8 cellular contexts compared by ENCODE assay signal in the genomic region with DNA sequence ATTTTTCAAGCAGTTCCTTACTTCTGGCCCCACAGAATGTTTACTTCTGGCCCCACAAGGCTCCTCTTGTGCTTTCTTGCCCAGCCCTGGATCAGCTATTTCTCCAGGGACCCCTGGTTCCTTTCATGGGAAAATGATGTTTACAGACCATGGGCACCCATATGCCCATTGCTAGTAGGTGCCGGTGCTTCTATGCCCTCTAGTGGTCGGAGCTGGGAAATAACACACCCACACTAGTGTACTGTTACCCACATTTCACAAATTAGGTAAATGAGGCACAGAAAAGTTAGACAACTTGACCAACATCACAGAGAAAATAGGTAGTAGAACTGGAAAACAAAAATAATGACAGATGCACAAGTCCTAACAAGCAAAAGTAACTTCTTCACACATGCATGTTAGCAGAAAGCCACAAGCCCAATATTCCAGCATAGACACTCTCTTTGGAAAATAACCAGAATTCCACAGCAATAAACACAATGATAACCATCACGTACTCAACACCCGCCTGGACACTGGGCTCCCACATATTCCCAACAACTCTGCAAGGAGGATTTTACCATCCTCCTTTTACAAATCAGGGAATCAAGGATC. TPM values are rescaled to one million over a fixed set of nuclear protein-coding genes. Genes with fewer than 3 reads are reported as not detected.
DNase-seq lines count a peak whose midpoint lies in the region; ATAC-seq, FAIRE-seq and TF ChIP-seq lines count a peak whose summit lies in the region.

No MANE protein-coding gene starts in this region.

- H3K79me2 ChIP-seq in MM.1S (ENCODE audit: low read length) (no peaks in the 10 kb centered on the region), K562 (ENCODE audit: control insufficient read depth, insufficient read depth, low read length) (no peaks in the 10 kb centered on the region)

- no TSS peak for BruUV-seq in K562 (replicated peaks; lab: Mats Ljungman, UMichigan)

- H3K36me3 ChIP-seq in MM.1S (replicated peaks; ENCODE audit: insufficient read depth, low read length) (no peaks in the 10 kb centered on the region), K562 (ENCODE audit: control insufficient read depth, insufficient read depth, low read length) (no peaks in the 10 kb centered on the region), left lung (no peaks in the 10 kb centered on the region)

- intact Hi-C loops in K562 (cut with micrococcal nuclease) (loop anchor here (1.0 kb wide), 2 partner anchors 31 to 67 kb away; no protein-coding TSS in a partner anchor), left lung (cut with DNase I) (no loop called here)

- H2AFZ ChIP-seq in MM.1S (ENCODE audit: low read length) (no peak overlapping the region), K562 (ENCODE audit: low read depth, low read length) (no peak overlapping the region)

- ATAC-seq in K562 (peak; percentile 95), left lung (peak; percentile 59), GM18505 (IDR thresholded peaks at IDR 0.05; ENCODE audit: unreplicated experiment) (no peak)

- TF ChIP-seq CTCF in MM.1S (IDR thresholded peaks at IDR 0.05; ENCODE audit: low read length), result peak; percentile 78
- peak; percentile 57 to 84 (median 59) for TF ChIP-seq CTCF in K562 (IDR thresholded peaks at IDR 0.05 in 2 of 3, conservative IDR thresholded peaks at IDR 0.05 in 1 of 3; ENCODE audit: insufficient read depth in 2 of 3, low read depth in 1 of 3, low read length in 3 of 3)
- TF ChIP-seq CTCF in left lung (IDR thresholded peaks at IDR 0.05), result peak; percentile 51 to 66

- DNase-seq in ELR (ENCODE audit: low read depth) (peak; percentile 55), MM.1S (peak; percentile 60), UCSD-AML1 (lab: John Stamatoyannopoulos, UW; ENCODE audit: unreplicated experiment) (peak; percentile 30), K562 (ENCODE audit: extremely low read depth in 1 of 4, low spot score in 3 of 4) (peak; percentile 24 to 57 (median 26)), left lung (peak in 1 of 2 donors; percentile 62), cerebellum (ENCODE audit: low spot score) (no peak)
- DNase-seq in stimulated activated CD8-positive, alpha-beta memory T cell treated with anti-CD3 and anti-CD28 coated beads, Interleukin-15, amount 100 ng/mL, for 1 hour (ENCODE audit: low read depth), result peak; percentile 61

- H4K20me1 ChIP-seq in MM.1S (ENCODE audit: insufficient read depth, low read length), result no peaks in the 10 kb centered on the region
- H4K20me1 ChIP-seq in K562 (replicated peaks; ENCODE audit: control insufficient read depth, insufficient read depth, low read length), result no peaks in the 10 kb centered on the region

- WGBS in K562 (ENCODE audit: insufficient coverage, low coverage, missing lambda C conversion rate), result 0% methylated on average over 4 of the region's 4 CpGs

- no peaks in the 10 kb centered on the region for H3K9me2 ChIP-seq in MM.1S (replicated peaks; ENCODE audit: insufficient read depth, low read length)

- TF ChIP-seq POLR2A in K562 (conservative IDR thresholded peaks at IDR 0.05) (no peak), GM18505 (IDR thresholded peaks at IDR 0.05; ENCODE audit: borderline replicate concordance, extremely low read depth, insufficient read depth, insufficient read length) (no peak)

- H3K27me3 ChIP-seq in MM.1S (replicated peaks; ENCODE audit: insufficient read depth, low read length), result peaks cover 67% of the 10 kb centered on the region
- peaks cover 0 to 3% of the 10 kb centered on the region in 2 experiments; a peak in 2 of 5 replicates for H3K27me3 ChIP-seq in K562 (ENCODE audit: control insufficient read depth in 2 of 2, insufficient read depth in 2 of 2, low read length in 2 of 2)
- peaks cover 0 to 24% of the 10 kb centered on the region in 2 donors for H3K27me3 ChIP-seq in left lung

- TF ChIP-seq RAD21 in K562 (CRISPR knock-in tag; conservative IDR thresholded peaks at IDR 0.05 in 1 of 2, IDR thresholded peaks at IDR 0.05 in 1 of 2), result no peak

- POLR2A ChIA-PET in K562 (lab: Yijun Ruan, JAX), result interaction anchor here (0.6 kb wide), 2 partner anchors 33 to 134 kb away, joined by 3 to 4 read pairs; no protein-coding TSS in a partner anchor

- H3K4me2 ChIP-seq in MM.1S (ENCODE audit: low read depth, low read length) (no peak overlapping the region), K562 (ENCODE audit: insufficient read depth, low read length) (no peak overlapping the region)

- H3K27ac ChIP-seq in MM.1S (ENCODE audit: low read length) (no peak overlapping the region), K562 (ENCODE audit: extremely low read depth, low read depth, low read length) (no peak overlapping the region), left lung (peak overlapping the region; percentile 68 to 80)

- peak; percentile 88 for FAIRE-seq in K562 (lab: Jason Lieb, UNC)

- in situ Hi-C loops in K562 (cut with MboI), result no loop called here

- H3K4me3 ChIP-seq in MM.1S (ENCODE audit: low read length), result no peak overlapping the region
- H3K4me3 ChIP-seq in K562, result no peak overlapping the region
- H3K4me3 ChIP-seq in left lung, result no peak overlapping the region

- no peaks in the 10 kb centered on the region for H3K9me3 ChIP-seq in MM.1S (replicated peaks; ENCODE audit: insufficient read depth, low read length)
- H3K9me3 ChIP-seq in K562 (replicated peaks; ENCODE audit: control insufficient read depth, insufficient read depth, low read depth, low read length), result no peaks in the 10 kb centered on the region
- H3K9me3 ChIP-seq in left lung, result no peaks in the 10 kb centered on the region

- H3K4me1 ChIP-seq in MM.1S (ENCODE audit: low read length), result no peaks in the 10 kb centered on the region
- no peaks in the 10 kb centered on the region for H3K4me1 ChIP-seq in K562 (replicated peaks in 1 of 2; ENCODE audit: control insufficient read depth in 2 of 2, insufficient read depth in 2 of 2, low read length in 2 of 2)
- H3K4me1 ChIP-seq in left lung, result peaks cover 0 to 29% of the 10 kb centered on the region in 2 donors

- no peaks in the 10 kb centered on the region for H3K9me1 ChIP-seq in K562 (ENCODE audit: control insufficient read depth, insufficient read depth, low read length)

- H3K9ac ChIP-seq in MM.1S (ENCODE audit: low read length), result no peak overlapping the region
- H3K9ac ChIP-seq in K562 (ENCODE audit: insufficient read depth in 1 of 2, low read depth in 2 of 2, low read length in 2 of 2), result no peak overlapping the region

- CTCF ChIA-PET in K562 (lab: Yijun Ruan, JAX; ENCODE audit: low intra/inter-chr PET ratio), result interaction anchor here (0.5 to 1.8 kb wide), 5 partner anchors 28 to 113 kb away, joined by 3 to 8 read pairs (median 4); no protein-coding TSS in a partner anchor

- no peak for TF ChIP-seq EP300 in K562 (IDR thresholded peaks at IDR 0.05; ENCODE audit: low read length)

- no peaks in the 10 kb centered on the region for H3F3A ChIP-seq in MM.1S (ENCODE audit: insufficient read depth, low read length)

RNA-seq across cellular contexts. Expression of a gene that starts 1.3 kb away (rescaled TPM):
- total RNA-seq in K562 (2011; cell fraction: chromatin; rRNA removed; ENCODE audit: low replicate concordance), result not detected in 2 replicates
- total RNA-seq in K562 (2011; cell fraction: nucleolus; rRNA removed), result not detected in 2 replicates
- total RNA-seq in K562 (2011; cell fraction: nucleoplasm; rRNA removed), result not detected in 2 replicates
- total RNA-seq in K562 (2014; rRNA removed) (not detected in 2 replicates), K562 (2014; rRNA removed; fragmentation: Illumina TruSeq; extraction: Trizol) (not detected in 2 replicates), K562 (2015; rRNA removed; fragmentation: Illumina TruSeq; extraction: Trizol) (not detected in 2 replicates), K562 (2021) (0.24 and 0.29 TPM in 2 replicates), left lung (1,000 to 10,000 TPM in 1 of 2 donors, 100 to 1,000 TPM in 1; 367 to 1,560 TPM), cerebellum (0.27 TPM)
- polyA plus RNA-seq in K562 (2011; rRNA removed) (not detected in 2 replicates), K562 (2014; fragmentation: Illumina TruSeq; extraction: Trizol) (not detected in 2 replicates), K562 (2014; fragmentation: Nextera tagmentation; extraction: Ambion mirVana) (not detected), K562 (2014; rRNA removed) (not detected in 2 replicates)
- not detected in 2 replicates for polyA plus RNA-seq in K562 (2011; cell fraction: cytosol; rRNA removed)
- polyA plus RNA-seq in K562 (2011; cell fraction: nucleus; rRNA removed), result not detected in 2 replicates
- polyA plus RNA-seq in K562 (2012), result 0.03 TPM in 1 of 2 replicates, not detected in the other
- not detected in 2 replicates for polyA minus RNA-seq in K562 (2011; rRNA and poly(A)+ RNA removed)
- polyA minus RNA-seq in K562 (2011; cell fraction: cytosol; rRNA and poly(A)+ RNA removed), result not detected in 2 replicates
- not detected in 2 replicates for polyA minus RNA-seq in K562 (2011; cell fraction: nucleus; rRNA and poly(A)+ RNA removed)

RNA-seq across cellular contexts. Expression of a gene that starts 42.4 kb away (rescaled TPM):
- not detected in 2 replicates for total RNA-seq in K562 (2011; cell fraction: chromatin; rRNA removed; ENCODE audit: low replicate concordance)
- not detected in 2 replicates for total RNA-seq in K562 (2011; cell fraction: nucleolus; rRNA removed)
- not detected in 2 replicates for total RNA-seq in K562 (2011; cell fraction: nucleoplasm; rRNA removed)
- not detected in 2 replicates for total RNA-seq in K562 (2014; rRNA removed)
- total RNA-seq in K562 (2014; rRNA removed; fragmentation: Illumina TruSeq; extraction: Trizol), result not detected in 2 replicates
- not detected in 2 replicates for total RNA-seq in K562 (2015; rRNA removed; fragmentation: Illumina TruSeq; extraction: Trizol)
- total RNA-seq in K562 (2021), result not detected in 2 replicates
- not detected in 2 replicates for polyA plus RNA-seq in K562 (2011; rRNA removed)
- polyA plus RNA-seq in K562 (2011; cell fraction: cytosol; rRNA removed), result not detected in 2 replicates
- not detected in 2 replicates for polyA plus RNA-seq in K562 (2011; cell fraction: nucleus; rRNA removed)
- not detected in 2 replicates for polyA plus RNA-seq in K562 (2012)
- polyA plus RNA-seq in K562 (2014; fragmentation: Illumina TruSeq; extraction: Trizol), result not detected in 2 replicates
- not detected for polyA plus RNA-seq in K562 (2014; fragmentation: Nextera tagmentation; extraction: Ambion mirVana)
- not detected in 2 replicates for polyA plus RNA-seq in K562 (2014; rRNA removed)
- not detected in 2 replicates for polyA minus RNA-seq in K562 (2011; rRNA and poly(A)+ RNA removed)
- not detected in 2 replicates for polyA minus RNA-seq in K562 (2011; cell fraction: cytosol; rRNA and poly(A)+ RNA removed)
- not detected in 2 replicates for polyA minus RNA-seq in K562 (2011; cell fraction: nucleus; rRNA and poly(A)+ RNA removed)
- total RNA-seq in left lung, result 1 to 10 TPM in 1 of 2 donors, under 1 TPM in 1; 0.87 to 8.6 TPM
- total RNA-seq in cerebellum, result not detected

RNA-seq across cellular contexts. Expression of a gene that starts 45.6 kb away (rescaled TPM):
- total RNA-seq in K562 (2011; cell fraction: chromatin; rRNA removed; ENCODE audit: low replicate concordance), result not detected in 2 replicates
- total RNA-seq in K562 (2011; cell fraction: nucleolus; rRNA removed), result not detected in 2 replicates
- total RNA-seq in K562 (2011; cell fraction: nucleoplasm; rRNA removed), result not detected in 2 replicates
- total RNA-seq in K562 (2014; rRNA removed), result not detected in 2 replicates
- not detected in 2 replicates for total RNA-seq in K562 (2014; rRNA removed; fragmentation: Illumina TruSeq; extraction: Trizol)
- total RNA-seq in K562 (2015; rRNA removed; fragmentation: Illumina TruSeq; extraction: Trizol), result not detected in 2 replicates
- 0.33 and 1.7 TPM in 2 replicates for total RNA-seq in K562 (2021)
- polyA plus RNA-seq in K562 (2011; rRNA removed), result not detected in 2 replicates
- polyA plus RNA-seq in K562 (2011; cell fraction: cytosol; rRNA removed), result not detected in 2 replicates
- not detected in 2 replicates for polyA plus RNA-seq in K562 (2011; cell fraction: nucleus; rRNA removed)
- polyA plus RNA-seq in K562 (2012), result not detected in 2 replicates
- polyA plus RNA-seq in K562 (2014; fragmentation: Illumina TruSeq; extraction: Trizol), result not detected in 2 replicates
- not detected for polyA plus RNA-seq in K562 (2014; fragmentation: Nextera tagmentation; extraction: Ambion mirVana)
- not detected in 2 replicates for polyA plus RNA-seq in K562 (2014; rRNA removed)
- polyA minus RNA-seq in K562 (2011; rRNA and poly(A)+ RNA removed), result not detected in 2 replicates
- not detected in 2 replicates for polyA minus RNA-seq in K562 (2011; cell fraction: cytosol; rRNA and poly(A)+ RNA removed)
- not detected in 2 replicates for polyA minus RNA-seq in K562 (2011; cell fraction: nucleus; rRNA and poly(A)+ RNA removed)
- total RNA-seq in left lung, result 10 to 100 TPM; 21.2 to 31.1 TPM
- 0.45 TPM for total RNA-seq in cerebellum

Comparison
In these comparisons a context has a peak if more than half of its experiments do, and no peak if none do; other contexts are left out.
1. H3K27ac ChIP-seq: peak in left lung (2 of 2); none in MM.1S (single experiment) and K562 (single experiment).
2. RNA of a gene that starts 1.3 kb away (total RNA-seq): 367 to 1,560 TPM in left lung; 0.27 TPM in cerebellum (single experiment) and 0.24 to 0.29 TPM in K562; every median in the first group is over 100 times any median in the second.
3. RNA of a gene that starts 45.6 kb away (total RNA-seq): 21.2 to 31.1 TPM in left lung; 0.45 TPM in cerebellum (single experiment) and 0.33 to 1.7 TPM in K562; every median in the first group is over 4 times any median in the second.
4. Peak in every context shown above with its lines, with median percentiles within 50 percentile points of each other: CTCF ChIP-seq.